ENCODE assay signal across 17 cellular contexts in the genomic region with DNA sequence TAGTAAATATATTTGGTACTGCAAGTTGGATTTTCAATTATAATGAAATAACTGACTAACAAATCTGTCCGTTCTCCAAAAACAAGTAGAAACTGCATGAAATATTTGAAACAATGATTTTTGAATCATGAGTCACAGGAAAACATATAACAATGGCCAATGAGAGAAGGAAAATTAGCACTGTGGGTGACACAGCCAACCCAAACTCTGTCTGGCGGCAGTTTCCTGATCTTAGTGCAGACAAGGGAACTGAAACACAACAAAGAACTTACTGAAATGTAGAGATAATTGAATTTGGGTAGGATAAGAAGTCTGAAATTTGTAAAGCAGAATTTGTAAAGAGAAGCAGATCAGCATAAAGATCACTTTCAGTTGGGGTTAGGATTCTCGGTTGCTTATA.
DNase-seq lines count a peak whose midpoint lies in the region; ATAC-seq and TF ChIP-seq lines count a peak whose summit lies in the region.
"Had no signal": no experiment of that assay in that cellular context is flagged by ENCODE, and none has a peak within 500 bp of the region (broad histone marks: within the 10 kb centered on the region; RNA-seq: fewer than 3 reads in every experiment).

No MANE protein-coding gene starts in this region.

- no peaks in the 10 kb centered on the region for H3K36me3 ChIP-seq in SK-N-SH (replicated peaks in 1 of 2; ENCODE audit: control insufficient read depth in 1 of 2, insufficient read depth in 2 of 2, low read length in 1 of 2)
- no peaks in the 10 kb centered on the region for H3K36me3 ChIP-seq in fibroblast of lung (ENCODE audit: control insufficient read depth, insufficient read depth, low read length)
- H3K36me3 ChIP-seq in smooth muscle cell (ENCODE audit: low read depth): no peaks in the 10 kb centered on the region
- H3K36me3 ChIP-seq: adrenal gland, SJCRH30 had no signal

- H3K4me2 ChIP-seq in SK-N-SH (peak overlapping the region; percentile 42), fibroblast of lung (ENCODE audit: extremely low read depth, insufficient read depth, low read length) (no peak overlapping the region), smooth muscle cell (no peak overlapping the region)

- ATAC-seq in activated CD8-positive, alpha-beta T cell treated with anti-CD3 and anti-CD28 coated beads for 36 hours: no peak
- ATAC-seq: CD8-positive, alpha-beta T cell; left colon had no signal

- peak overlapping the region; percentile 58 for H2AFZ ChIP-seq in SK-N-SH (ENCODE audit: low read depth)
- no peak overlapping the region for H2AFZ ChIP-seq in fibroblast of lung (ENCODE audit: low read length)
- H2AFZ ChIP-seq in smooth muscle cell (ENCODE audit: low read depth): peak overlapping the region; percentile 10

- CTCF ChIA-PET in SK-N-SH (lab: Yijun Ruan, JAX): no interaction called here
- CTCF ChIA-PET in activated CD8-positive, alpha-beta T cell treated with anti-CD3 and anti-CD28 coated beads for 36 hours (lab: Charles Lee): no interaction called here

- H3K9me3 ChIP-seq in SK-N-SH (no peaks in the 10 kb centered on the region; the same call in 1 of the 2 replicates), fibroblast of lung (ENCODE audit: control insufficient read depth, insufficient read depth, low read depth, low read length) (no peaks in the 10 kb centered on the region), smooth muscle cell (replicated peaks; ENCODE audit: low read depth) (no peaks in the 10 kb centered on the region)
- H3K9me3 ChIP-seq: SJCRH30 had no signal

- 4% methylated on average over 3 of the region's 3 CpGs for WGBS in SK-N-SH (ENCODE audit: low lambda C conversion rate)
- 56% methylated on average over 3 of the region's 3 CpGs for whole genome bisulfite sequencing in smooth muscle cell (ENCODE audit: low lambda C conversion rate)

- no peak overlapping the region for H3K27ac Mint-ChIP-seq in activated CD8-positive, alpha-beta T cell treated with anti-CD3 and anti-CD28 coated beads for 36 hours
- H3K27ac Mint-ChIP-seq: CD8-positive, alpha-beta T cell; nephron had no signal

- no peaks in the 10 kb centered on the region for H3K4me1 Mint-ChIP-seq in activated CD8-positive, alpha-beta T cell treated with anti-CD3 and anti-CD28 coated beads for 36 hours (ENCODE audit: low read depth)
- H3K4me1 Mint-ChIP-seq: nephron had no signal

- peak; percentile 2 for DNase-seq in H4 (ENCODE audit: low spot score)
- DNase-seq in SK-N-SH: peak; percentile 5
- peak; percentile 34 to 79 for DNase-seq in fibroblast of lung (ENCODE audit: low read depth in 2 of 2)
- DNase-seq in smooth muscle cell (lab: John Stamatoyannopoulos, UW; ENCODE audit: unreplicated experiment): no peak
- no peak for DNase-seq in COLO668 (lab: John Stamatoyannopoulos, UW; ENCODE audit: unreplicated experiment)
- DNase-seq in activated CD8-positive, alpha-beta T cell treated with anti-CD3 and anti-CD28 coated beads for 36 hours: no peak
- DNase-seq in NCI-H1092 (lab: John Stamatoyannopoulos, UW): no peak
- DNase-seq: activated CD4-positive, CD25-positive, alpha-beta regulatory T cell; adrenal gland; CD8-positive, alpha-beta T cell; glutamatergic neuron; left colon; NCI-H1930; SJCRH30; small intestine; substantia nigra had no signal

- intact Hi-C loops in activated CD8-positive, alpha-beta T cell treated with anti-CD3 and anti-CD28 coated beads for 36 hours (cut with micrococcal nuclease): no loop called here

- H3K36me3 Mint-ChIP-seq in activated CD8-positive, alpha-beta T cell treated with anti-CD3 and anti-CD28 coated beads for 36 hours (ENCODE audit: low read depth): no peaks in the 10 kb centered on the region
- H3K36me3 Mint-ChIP-seq: CD8-positive, alpha-beta T cell had no signal

- H3K9ac ChIP-seq in SK-N-SH: peak overlapping the region; percentile 42; the same call in 1 of the 2 replicates
- H3K9ac ChIP-seq in fibroblast of lung (ENCODE audit: insufficient read depth, low read length): no peak overlapping the region
- no peak overlapping the region for H3K9ac ChIP-seq in smooth muscle cell (ENCODE audit: low read depth)

- TF ChIP-seq CTCF in SK-N-SH (IDR thresholded peaks at IDR 0.05): no peak
- TF ChIP-seq CTCF in fibroblast of lung (conservative IDR thresholded peaks at IDR 0.05 in 1 of 2, IDR thresholded peaks at IDR 0.05 in 1 of 2; ENCODE audit: low read depth in 1 of 2, low read length in 2 of 2): no peak
- no peak for TF ChIP-seq CTCF in smooth muscle cell (IDR thresholded peaks at IDR 0.05; ENCODE audit: borderline replicate concordance, insufficient read depth, poor library complexity, severe bottlenecking)
- TF ChIP-seq CTCF in activated CD8-positive, alpha-beta T cell treated with anti-CD3 and anti-CD28 coated beads for 36 hours (IDR thresholded peaks at IDR 0.05): no peak

- POLR2A ChIA-PET in SK-N-SH (lab: Yijun Ruan, JAX): no interaction called here
- POLR2A ChIA-PET in activated CD8-positive, alpha-beta T cell treated with anti-CD3 and anti-CD28 coated beads for 36 hours (lab: Charles Lee): no interaction called here

- H3K9me3 Mint-ChIP-seq in activated CD8-positive, alpha-beta T cell treated with anti-CD3 and anti-CD28 coated beads for 36 hours: peaks cover 5% of the 10 kb centered on the region
- H3K9me3 Mint-ChIP-seq: nephron had no signal

- no peak for TF ChIP-seq RAD21 in SK-N-SH (IDR thresholded peaks at IDR 0.05; ENCODE audit: low read length)

- no peaks in the 10 kb centered on the region; the same call in 1 of the 2 replicates for H3K9me2 ChIP-seq in SK-N-SH

- H3K4me1 ChIP-seq in SK-N-SH (ENCODE audit: control insufficient read depth in 1 of 2, insufficient read depth in 2 of 2, low read depth in 1 of 2, low read length in 1 of 2): peaks cover 3 to 22% of the 10 kb centered on the region in 2 experiments
- no peaks in the 10 kb centered on the region for H3K4me1 ChIP-seq in fibroblast of lung (ENCODE audit: control insufficient read depth, extremely low read depth, insufficient read depth, low read length)
- H3K4me1 ChIP-seq in smooth muscle cell (ENCODE audit: low read depth): no peaks in the 10 kb centered on the region
- H3K4me1 ChIP-seq: adrenal gland had no signal

- H3K27ac ChIP-seq in SK-N-SH (ENCODE audit: low read depth in 2 of 2, low read length in 1 of 2) (peak overlapping the region; percentile 68 to 72), fibroblast of lung (ENCODE audit: insufficient read depth, low read length) (no peak overlapping the region), smooth muscle cell (ENCODE audit: low read depth) (peak overlapping the region; percentile 34)
- H3K27ac ChIP-seq: adrenal gland, SJCRH30 had no signal

- H4K20me1 ChIP-seq in SK-N-SH (ENCODE audit: insufficient read depth): no peaks in the 10 kb centered on the region
- no peaks in the 10 kb centered on the region for H4K20me1 ChIP-seq in fibroblast of lung (ENCODE audit: control insufficient read depth, extremely low read depth, insufficient read depth, low read length)
- H4K20me1 ChIP-seq in smooth muscle cell (ENCODE audit: low read depth): no peaks in the 10 kb centered on the region

- no peaks in the 10 kb centered on the region for H3K27me3 Mint-ChIP-seq in activated CD8-positive, alpha-beta T cell treated with anti-CD3 and anti-CD28 coated beads for 36 hours

- H3K79me2 ChIP-seq in SK-N-SH (ENCODE audit: insufficient read depth): no peaks in the 10 kb centered on the region; the same call in 1 of the 2 replicates
- H3K79me2 ChIP-seq in fibroblast of lung (ENCODE audit: control insufficient read depth, insufficient read depth, low read length): no peaks in the 10 kb centered on the region
- no peaks in the 10 kb centered on the region for H3K79me2 ChIP-seq in smooth muscle cell (ENCODE audit: low read depth)

- H3K4me3 ChIP-seq in SK-N-SH (ENCODE audit: low read depth in 2 of 2, low read length in 1 of 2): peak overlapping the region; percentile 17 to 33; a peak in 2 of 4 replicates
- H3K4me3 ChIP-seq in fibroblast of lung (replicated peaks in 1 of 4; ENCODE audit: control extremely low read depth in 1 of 4, insufficient read depth in 1 of 4, low read depth in 3 of 4, low read length in 4 of 4): no peak overlapping the region
- H3K4me3 ChIP-seq in smooth muscle cell: no peak overlapping the region
- H3K4me3 ChIP-seq: adrenal gland, SJCRH30 had no signal

- H3F3A ChIP-seq in SK-N-SH (replicated peaks; ENCODE audit: insufficient read depth): peaks cover 10% of the 10 kb centered on the region
- no peaks in the 10 kb centered on the region for H3F3A ChIP-seq in smooth muscle cell (ENCODE audit: low read depth)

- peak in 1 of 2 experiments; percentile 57; a peak in 1 of 4 replicates for TF ChIP-seq EP300 in SK-N-SH (IDR thresholded peaks at IDR 0.05; ENCODE audit: borderline replicate concordance in 1 of 2, low read depth in 1 of 2, low read length in 1 of 2)

- H3K27me3 ChIP-seq in SK-N-SH (ENCODE audit: insufficient read depth) (no peaks in the 10 kb centered on the region), fibroblast of lung (ENCODE audit: control insufficient read depth, insufficient read depth, low read length) (no peaks in the 10 kb centered on the region), smooth muscle cell (ENCODE audit: low read depth) (no peaks in the 10 kb centered on the region)
- H3K27me3 ChIP-seq: adrenal gland, SJCRH30 had no signal

- no peak overlapping the region for H3K4me3 Mint-ChIP-seq in activated CD8-positive, alpha-beta T cell treated with anti-CD3 and anti-CD28 coated beads for 36 hours
- H3K4me3 Mint-ChIP-seq: CD8-positive, alpha-beta T cell; nephron had no signal

TF ChIP-seq in SK-N-SH, 30 proteins besides CTCF, POLR2A, EP300 and RAD21 (continues in another document):
- peak; percentile 38 for TF ChIP-seq GATA2 (CRISPR knock-in tag; IDR thresholded peaks at IDR 0.05)
- no peak for TF ChIP-seq MXI1 (IDR thresholded peaks at IDR 0.05; ENCODE audit: low read depth, low read length)
- TF ChIP-seq TCF12 (IDR thresholded peaks at IDR 0.05): peak; percentile 50; the same call in 1 of the 2 replicates
- TF ChIP-seq RFX5 (IDR thresholded peaks at IDR 0.05; ENCODE audit: low read length): 0 out of 2 replicates have a peak, but pooled peaks have one; percentile 55
- TF ChIP-seq FOXJ3 (CRISPR knock-in tag; IDR thresholded peaks at IDR 0.05): no peak
- TF ChIP-seq GABPA (IDR thresholded peaks at IDR 0.05; ENCODE audit: low read depth): no peak
- peak; percentile 65; the same call in 1 of the 2 replicates for TF ChIP-seq FOXM1 (IDR thresholded peaks at IDR 0.05; ENCODE audit: low read depth)
- TF ChIP-seq TEAD4 (IDR thresholded peaks at IDR 0.05; ENCODE audit: borderline replicate concordance, insufficient read depth): 0 out of 2 replicates have a peak, but pooled peaks have one; percentile 27
- no peak for TF ChIP-seq IRF3 (IDR thresholded peaks at IDR 0.05; ENCODE audit: low read depth, low read length)

Comparison
In these comparisons a context has a peak if more than half of its experiments do, and no peak if none do; other contexts are left out.
1. DNase-seq: peak in H4 (single experiment), SK-N-SH (single experiment) and fibroblast of lung (2 of 2); none in smooth muscle cell (single experiment), COLO668 (single experiment), activated CD8-positive, alpha-beta T cell treated with anti-CD3 and anti-CD28 coated beads for 36 hours (single experiment) and NCI-H1092 (single experiment).
2. H3K4me3 ChIP-seq: peak in SK-N-SH (2 of 2); none in fibroblast of lung (0 of 4) and smooth muscle cell (single experiment).